Comparison of ENCODE assay signal across 24 cellular contexts in the genomic region with DNA sequence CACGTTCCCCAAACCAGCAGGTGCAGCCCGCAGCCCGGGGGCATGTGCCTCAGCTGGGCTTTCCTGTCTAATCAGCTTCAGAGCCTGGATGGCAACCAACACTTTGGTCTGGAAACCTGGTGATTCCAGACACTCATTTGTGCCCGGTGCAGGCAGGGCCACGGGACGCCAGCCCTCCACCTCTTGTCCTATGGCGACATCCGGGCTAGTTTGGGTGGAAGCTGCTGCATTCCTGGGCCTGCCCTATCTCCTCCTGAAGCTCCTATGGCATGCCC.
A peak's percentile ranks its signal among the peaks of the same experiment; 100 is the strongest.
DNase-seq lines count a peak whose midpoint lies in the region; ATAC-seq, FAIRE-seq and TF ChIP-seq lines count a peak whose summit lies in the region.
"Had no signal": no experiment of that assay in that cellular context is flagged by ENCODE, and none has a peak within 500 bp of the region (broad histone marks: within the 10 kb centered on the region; RNA-seq: fewer than 3 reads in every experiment).

No MANE protein-coding gene starts in this region.

- H3K4me1 ChIP-seq in HepG2 (ENCODE audit: insufficient read depth, low read length) (peaks cover 13% of the 10 kb centered on the region), right lobe of liver (no peaks in the 10 kb centered on the region), lower lobe of right lung (no peaks in the 10 kb centered on the region), osteoblast (ENCODE audit: insufficient read depth, low read length) (no peaks in the 10 kb centered on the region), GM23248 (ENCODE audit: insufficient read depth) (no peaks in the 10 kb centered on the region)
- H3K4me1 ChIP-seq: HAP-1 had no signal

- H4K20me1 ChIP-seq in HepG2 (ENCODE audit: insufficient read depth, low read length) (no peaks in the 10 kb centered on the region), osteoblast (ENCODE audit: insufficient read depth, low read length) (no peaks in the 10 kb centered on the region), GM23248 (ENCODE audit: insufficient read depth) (no peaks in the 10 kb centered on the region)
- H4K20me1 ChIP-seq: BLaER1 treated with 17β-estradiol and CSF1 and Interleukin-3, amounts not matched to agents 10 nM and 100 nM had no signal

- TF ChIP-seq RAD21 in HepG2 (CRISPR knock-in tag; IDR thresholded peaks at IDR 0.05) = no peak

- no peak overlapping the region for H2AFZ ChIP-seq in HepG2 (ENCODE audit: low read length)
- H2AFZ ChIP-seq in osteoblast (ENCODE audit: low read length) = no peak overlapping the region
- no peak overlapping the region for H2AFZ ChIP-seq in GM23248

- in situ Hi-C loops in HepG2 (cut with HindIII; ENCODE audit: extremely low pct_ligation_motif_present, low pct_unique_long_range_greater_than_20kb) (loop anchor here (10.0 to 25.0 kb wide), 2 partner anchors 63 to 105 kb away; a partner anchor contains a TSS), GM23248 (cut with MboI) (no loop called here)

- intact Hi-C loops in HepG2 (cut with micrococcal nuclease; ENCODE audit: unreplicated experiment) = no loop called here
- intact Hi-C loops in right lobe of liver (cut with DNase I) = no loop called here
- intact Hi-C loops in lower lobe of right lung (cut with DNase I) = no loop called here

- DNase-seq in NCI-H1417 (lab: John Stamatoyannopoulos, UW) (peak in 2 of 3 experiments; percentile 37 to 54), NCI-H1417 treated with DMSO at 0.1 percent for 48 hours (lab: John Stamatoyannopoulos, UW) (no peak), HepG2 (ENCODE audit: low spot score) (no peak), right lobe of liver (no peak), lower lobe of right lung (peak; percentile 28), osteoblast (ENCODE audit: insufficient read length, low spot score, missing footprints) (peak; percentile 51), GM23248 (no peak)
- DNase-seq: Calu3; CD4-positive, alpha-beta T cell; CD8-positive, alpha-beta memory T cell; COR-L47; DMS53; DMS79 treated with DMSO at 0.1 percent for 48 hours; GF-D8; GOT3; HFFc6 had no signal

- H3K36me3 ChIP-seq in HepG2 (replicated peaks in 1 of 2; ENCODE audit: control insufficient read depth in 1 of 2, insufficient read depth in 2 of 2, low read length in 2 of 2) = peaks cover 12 to 23% of the 10 kb centered on the region in 2 experiments; a peak in 4 of 5 replicates
- H3K36me3 ChIP-seq in right lobe of liver = no peaks in the 10 kb centered on the region
- H3K36me3 ChIP-seq in lower lobe of right lung = peaks cover 31% of the 10 kb centered on the region
- no peaks in the 10 kb centered on the region for H3K36me3 ChIP-seq in osteoblast (ENCODE audit: insufficient read depth, low read length)
- no peaks in the 10 kb centered on the region for H3K36me3 ChIP-seq in GM23248 (ENCODE audit: low read depth)
- H3K36me3 ChIP-seq: BLaER1 treated with 17β-estradiol and CSF1 and Interleukin-3, amounts not matched to agents 10 nM and 100 nM; HAP-1 had no signal

- 89% methylated on average over 6 of the region's 8 CpGs for WGBS in HepG2 (ENCODE audit: low lambda C conversion rate)
- WGBS in right lobe of liver (ENCODE audit: insufficient coverage, low coverage, low lambda C conversion rate, missing lambda C conversion rate) = no CpG with 5 or more reads among the region's 8 CpGs
- 60% methylated on average over 8 of the region's 8 CpGs for WGBS in GM23248 (ENCODE audit: low coverage in 1 of 2, low lambda C conversion rate in 2 of 2, missing lambda C conversion rate in 2 of 2), 2 experiments

- BruUV-seq in HepG2 (replicated peaks; lab: Mats Ljungman, UMichigan) = no TSS peak

- no peaks in the 10 kb centered on the region for H3K27me3 ChIP-seq in HepG2 (ENCODE audit: control insufficient read depth in 1 of 2, insufficient read depth in 2 of 2, low read length in 2 of 2)
- H3K27me3 ChIP-seq in right lobe of liver = no peaks in the 10 kb centered on the region
- no peaks in the 10 kb centered on the region for H3K27me3 ChIP-seq in lower lobe of right lung (ENCODE audit: low read depth)
- H3K27me3 ChIP-seq in osteoblast (ENCODE audit: insufficient read depth, low read length) = peaks cover 3% of the 10 kb centered on the region
- H3K27me3 ChIP-seq in GM23248 (replicated peaks; ENCODE audit: insufficient read depth) = peaks cover 12% of the 10 kb centered on the region; the same call in 1 of the 2 replicates
- H3K27me3 ChIP-seq: BLaER1 treated with 17β-estradiol and CSF1 and Interleukin-3, amounts not matched to agents 10 nM and 100 nM had no signal

- no peaks in the 10 kb centered on the region for H3K9me3 ChIP-seq in HepG2 (ENCODE audit: low read length)
- no peaks in the 10 kb centered on the region for H3K9me3 ChIP-seq in right lobe of liver
- no peaks in the 10 kb centered on the region for H3K9me3 ChIP-seq in lower lobe of right lung
- no peaks in the 10 kb centered on the region for H3K9me3 ChIP-seq in osteoblast (ENCODE audit: low read depth, low read length)
- H3K9me3 ChIP-seq in GM23248 (ENCODE audit: low read depth) = no peaks in the 10 kb centered on the region
- H3K9me3 ChIP-seq: BLaER1 treated with 17β-estradiol and CSF1 and Interleukin-3, amounts not matched to agents 10 nM and 100 nM; HAP-1 had no signal

- POLR2A ChIA-PET in HepG2 (lab: Yijun Ruan, JAX) = no interaction called here

- no peak for ATAC-seq in HepG2
- no peak for ATAC-seq in right lobe of liver
- ATAC-seq in lower lobe of right lung = no peak
- ATAC-seq in HG03378 (IDR thresholded peaks at IDR 0.05; ENCODE audit: unreplicated experiment) = no peak

- no peaks in the 10 kb centered on the region for H3K9me2 ChIP-seq in GM23248 (ENCODE audit: insufficient read depth)

- H3K79me2 ChIP-seq in HepG2 (ENCODE audit: insufficient read depth, low read length) (no peaks in the 10 kb centered on the region), osteoblast (ENCODE audit: insufficient read depth, low read length) (no peaks in the 10 kb centered on the region), GM23248 (ENCODE audit: insufficient read depth) (no peaks in the 10 kb centered on the region)

- CTCF ChIA-PET in HepG2 (lab: Yijun Ruan, JAX; ENCODE audit: low intra/inter-chr PET ratio, low total read pairs) = no interaction called here

- FAIRE-seq in HepG2 (lab: Jason Lieb, UNC) = no peak
- FAIRE-seq: A204.1, GM12891, GM18507, H54 had no signal

- TF ChIP-seq POLR2A in HepG2 (IDR thresholded peaks at IDR 0.05; ENCODE audit: insufficient read depth in 1 of 2, low read depth in 2 of 2, low read length in 2 of 2) (no peak), right lobe of liver (IDR thresholded peaks at IDR 0.05) (no peak)

- H3K27ac ChIP-seq in HepG2 (ENCODE audit: extremely low read length, insufficient read depth, low read length) (no peak overlapping the region), right lobe of liver (no peak overlapping the region), lower lobe of right lung (no peak overlapping the region), osteoblast (ENCODE audit: low read depth, low read length) (no peak overlapping the region), GM23248 (no peak overlapping the region)
- H3K27ac ChIP-seq: 22Rv1; BLaER1 treated with 17β-estradiol and CSF1 and Interleukin-3, amounts not matched to agents 10 nM and 100 nM had no signal

- H3F3A ChIP-seq in GM23248 (ENCODE audit: insufficient read depth) = no peaks in the 10 kb centered on the region

- H3K4me3 ChIP-seq in HepG2 (replicated peaks in 1 of 3; ENCODE audit: insufficient read depth in 1 of 3, low read depth in 2 of 3, low read length in 3 of 3) (no peak overlapping the region), right lobe of liver (no peak overlapping the region), lower lobe of right lung (no peak overlapping the region), osteoblast (ENCODE audit: insufficient read depth, low read length) (no peak overlapping the region), GM23248 (no peak overlapping the region)
- H3K4me3 ChIP-seq: BLaER1 treated with 17β-estradiol and CSF1 and Interleukin-3, amounts not matched to agents 10 nM and 100 nM; HAP-1 had no signal

- H3K9ac ChIP-seq in HepG2 (ENCODE audit: insufficient read depth, low read depth, low read length) (no peak overlapping the region), GM23248 (no peak overlapping the region)
- H3K9ac ChIP-seq: BLaER1 treated with 17β-estradiol and CSF1 and Interleukin-3, amounts not matched to agents 10 nM and 100 nM had no signal

- H3K4me2 ChIP-seq in HepG2 (ENCODE audit: low read depth, low read length) (no peak overlapping the region), osteoblast (ENCODE audit: insufficient read depth, low read length) (no peak overlapping the region), GM23248 (ENCODE audit: unreplicated experiment) (no peak overlapping the region)
- H3K4me2 ChIP-seq: BLaER1 treated with 17β-estradiol and CSF1 and Interleukin-3, amounts not matched to agents 10 nM and 100 nM had no signal

- TF ChIP-seq EP300 in HepG2 (IDR thresholded peaks at IDR 0.05; ENCODE audit: low read depth in 2 of 2, low read length in 2 of 2) (no peak), HepG2 (CRISPR knock-in tag; IDR thresholded peaks at IDR 0.05; ENCODE audit: borderline replicate concordance) (no peak)

- TF ChIP-seq CTCF in HepG2 (CRISPR knock-in tag; IDR thresholded peaks at IDR 0.05) (no peak), right lobe of liver (IDR thresholded peaks at IDR 0.05) (no peak), lower lobe of right lung (IDR thresholded peaks at IDR 0.05) (no peak), osteoblast (IDR thresholded peaks at IDR 0.05; ENCODE audit: extremely low read depth, low read depth, low read length) (no peak)

Comparison
In these comparisons a context has a peak if more than half of its experiments do, and no peak if none do; other contexts are left out.
1. DNase-seq: peak in NCI-H1417 (2 of 3), lower lobe of right lung (single experiment) and osteoblast (single experiment); none in NCI-H1417 treated with DMSO at 0.1 percent for 48 hours (single experiment), HepG2 (single experiment), right lobe of liver (0 of 3) and GM23248 (single experiment).